1 cellular context compared by ENCODE assay signal in the genomic region with DNA sequence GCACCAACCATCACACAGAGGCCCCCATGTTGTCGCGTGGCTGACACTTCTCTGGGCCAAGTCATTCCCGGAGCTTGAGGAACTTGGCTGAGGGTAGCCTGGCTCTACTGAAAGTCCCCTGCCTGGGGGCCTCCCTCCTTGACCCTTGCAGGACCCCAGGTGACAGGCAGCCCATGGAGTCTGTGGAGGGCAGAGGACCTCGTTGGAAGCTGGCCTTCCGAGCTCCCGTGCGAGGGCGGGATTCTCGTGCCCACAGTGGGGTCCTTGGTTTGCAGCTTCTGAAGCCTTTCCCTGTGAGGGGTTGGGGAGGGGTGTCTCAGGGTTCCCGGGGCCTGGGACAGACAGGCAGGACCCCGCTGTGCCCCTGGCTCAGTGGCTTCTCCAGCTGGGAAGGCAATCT.
TF ChIP-seq lines count a peak whose summit lies in the region.

No MANE protein-coding gene starts in this region.

TF ChIP-seq in SK-N-SH treated with all-trans-retinoic acid at 6 μM for 48 hours, 23 proteins besides CTCF, POLR2A, EP300 and RAD21 (continued from another document):
- TF ChIP-seq, protein P1, sequence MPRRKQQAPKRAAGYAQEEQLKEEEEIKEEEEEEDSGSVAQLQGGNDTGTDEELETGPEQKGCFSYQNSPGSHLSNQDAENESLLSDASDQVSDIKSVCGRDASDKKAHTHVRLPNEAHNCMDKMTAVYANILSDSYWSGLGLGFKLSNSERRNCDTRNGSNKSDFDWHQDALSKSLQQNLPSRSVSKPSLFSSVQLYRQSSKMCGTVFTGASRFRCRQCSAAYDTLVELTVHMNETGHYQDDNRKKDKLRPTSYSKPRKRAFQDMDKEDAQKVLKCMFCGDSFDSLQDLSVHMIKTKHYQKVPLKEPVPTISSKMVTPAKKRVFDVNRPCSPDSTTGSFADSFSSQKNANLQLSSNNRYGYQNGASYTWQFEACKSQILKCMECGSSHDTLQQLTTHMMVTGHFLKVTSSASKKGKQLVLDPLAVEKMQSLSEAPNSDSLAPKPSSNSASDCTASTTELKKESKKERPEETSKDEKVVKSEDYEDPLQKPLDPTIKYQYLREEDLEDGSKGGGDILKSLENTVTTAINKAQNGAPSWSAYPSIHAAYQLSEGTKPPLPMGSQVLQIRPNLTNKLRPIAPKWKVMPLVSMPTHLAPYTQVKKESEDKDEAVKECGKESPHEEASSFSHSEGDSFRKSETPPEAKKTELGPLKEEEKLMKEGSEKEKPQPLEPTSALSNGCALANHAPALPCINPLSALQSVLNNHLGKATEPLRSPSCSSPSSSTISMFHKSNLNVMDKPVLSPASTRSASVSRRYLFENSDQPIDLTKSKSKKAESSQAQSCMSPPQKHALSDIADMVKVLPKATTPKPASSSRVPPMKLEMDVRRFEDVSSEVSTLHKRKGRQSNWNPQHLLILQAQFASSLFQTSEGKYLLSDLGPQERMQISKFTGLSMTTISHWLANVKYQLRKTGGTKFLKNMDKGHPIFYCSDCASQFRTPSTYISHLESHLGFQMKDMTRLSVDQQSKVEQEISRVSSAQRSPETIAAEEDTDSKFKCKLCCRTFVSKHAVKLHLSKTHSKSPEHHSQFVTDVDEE (CRISPR knock-in tag; IDR thresholded peaks at IDR 0.05): no peak
- TF ChIP-seq GLIS3 (CRISPR knock-in tag; IDR thresholded peaks at IDR 0.05): no peak
- no peak for TF ChIP-seq ZNF70 (CRISPR knock-in tag; IDR thresholded peaks at IDR 0.05)
- no peak for TF ChIP-seq OSR1 (CRISPR knock-in tag; IDR thresholded peaks at IDR 0.05)
- TF ChIP-seq BACH2 (CRISPR knock-in tag; IDR thresholded peaks at IDR 0.05; ENCODE audit: borderline replicate concordance): no peak
- TF ChIP-seq ZNF8 (CRISPR knock-in tag; IDR thresholded peaks at IDR 0.05): no peak
- no peak for TF ChIP-seq ARNTL (CRISPR knock-in tag; IDR thresholded peaks at IDR 0.05; ENCODE audit: borderline replicate concordance, low read depth)
- TF ChIP-seq ZFP3 (CRISPR knock-in tag; IDR thresholded peaks at IDR 0.05): no peak
- TF ChIP-seq RARB (CRISPR knock-in tag; IDR thresholded peaks at IDR 0.05): no peak
- TF ChIP-seq TOX (CRISPR knock-in tag; IDR thresholded peaks at IDR 0.05; ENCODE audit: borderline replicate concordance): no peak
- TF ChIP-seq ISL1 (CRISPR knock-in tag; IDR thresholded peaks at IDR 0.05): no peak
- no peak for TF ChIP-seq ZC3H10 (CRISPR knock-in tag; IDR thresholded peaks at IDR 0.05)
